Comparison of ENCODE assay signal across 1 cellular context in the genomic region with DNA sequence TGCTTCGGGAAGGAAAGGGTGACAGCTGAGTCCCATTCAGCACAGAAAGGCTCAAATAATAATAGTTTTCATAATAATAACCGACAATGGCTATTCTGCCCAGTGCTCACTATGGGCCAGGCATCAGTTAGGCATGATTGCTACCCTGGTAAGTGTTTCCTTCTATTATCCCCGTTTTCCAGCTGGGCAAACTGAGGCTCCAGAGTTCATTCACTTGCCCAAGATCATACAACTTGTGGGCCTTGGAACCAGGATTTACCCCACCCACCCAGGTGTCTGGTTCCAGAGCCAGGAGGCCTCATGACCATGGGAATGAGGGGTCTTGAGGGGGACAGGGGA.
TF ChIP-seq lines count a peak whose summit lies in the region.

No MANE protein-coding gene starts in this region.

TF ChIP-seq in H1, 55 proteins besides CTCF, POLR2A, EP300 and RAD21:
- TF ChIP-seq GTF2F1 (IDR thresholded peaks at IDR 0.05; ENCODE audit: borderline replicate concordance, low read depth, low read length) (no peak), KDM1A (IDR thresholded peaks at IDR 0.05; ENCODE audit: borderline replicate concordance, low read length) (peak; percentile 88; the same call in 1 of the 2 replicates)
